Comparison of ENCODE assay signal across 28 cellular contexts in genomic region chr13:27194209-27194608, GRCh38. TPM values are rescaled to one million over a fixed set of nuclear protein-coding genes. Genes with fewer than 3 reads are reported as not detected.
DNase-seq lines count a peak whose midpoint lies in the region; ATAC-seq, FAIRE-seq and TF ChIP-seq lines count a peak whose summit lies in the region.
"Had no signal": no experiment of that assay in that cellular context is flagged by ENCODE, and none has a peak within 500 bp of the region (broad histone marks: within the 10 kb centered on the region; RNA-seq: fewer than 3 reads in every experiment).

No MANE protein-coding gene starts in this region.

- H3K4me3 Mint-ChIP-seq in Calu3 (ENCODE audit: low read depth, unreplicated experiment): no peak overlapping the region
- H3K4me3 Mint-ChIP-seq: activated naive CD8-positive, alpha-beta T cell; endodermal cell; neural crest cell had no signal

- no peak overlapping the region; the same call in 1 of the 2 replicates for H3K4me2 ChIP-seq in K562 (ENCODE audit: insufficient read depth, low read length)
- H3K4me2 ChIP-seq: BLaER1, smooth muscle cell had no signal

- H3K27me3 Mint-ChIP-seq in Calu3 (ENCODE audit: unreplicated experiment): no peaks in the 10 kb centered on the region

- no peak overlapping the region for H3K4me3 ChIP-seq in HUES64 (ENCODE audit: low read length)
- H3K4me3 ChIP-seq in K562: no peak overlapping the region
- H3K4me3 ChIP-seq in left lung: no peak overlapping the region
- H3K4me3 ChIP-seq: BLaER1, coronary artery, lower lobe of right lung, right atrium auricular region, smooth muscle cell, tibial nerve had no signal

- no peaks in the 10 kb centered on the region for H3K79me2 ChIP-seq in K562 (ENCODE audit: control insufficient read depth, insufficient read depth, low read length)
- H3K79me2 ChIP-seq: parathyroid adenoma had no signal

- H3K27ac ChIP-seq in HUES64 (ENCODE audit: low read depth, low read length) (peak overlapping the region; percentile 39; the same call in 1 of the 2 replicates), K562 (ENCODE audit: extremely low read depth, low read depth, low read length) (no peak overlapping the region), left lung (no peak overlapping the region), foreskin keratinocyte (no peak overlapping the region)
- H3K27ac ChIP-seq: BLaER1, coronary artery, lower lobe of right lung, parathyroid adenoma had no signal

- H3K9ac ChIP-seq in HUES64 (ENCODE audit: low read depth, low read length) (no peak overlapping the region; the same call in 1 of the 2 replicates), K562 (ENCODE audit: insufficient read depth in 1 of 2, low read depth in 2 of 2, low read length in 2 of 2) (no peak overlapping the region)
- H3K9ac ChIP-seq: BLaER1, parathyroid adenoma had no signal

- CTCF ChIA-PET in Calu3 (lab: Charles Lee): interaction anchor here (1.1 kb wide), 1 partner anchor 76 kb away, joined by 3 read pairs; the partner anchor contains the start of gene RASL11A
- CTCF ChIA-PET in K562 (lab: Yijun Ruan, JAX; ENCODE audit: low intra/inter-chr PET ratio): no interaction called here

- peak overlapping the region; percentile 73; the same call in 1 of the 2 replicates for H2AFZ ChIP-seq in K562 (ENCODE audit: low read depth, low read length)
- H2AFZ ChIP-seq: parathyroid adenoma had no signal

- DNase-seq in Calu3: no peak
- no peak for DNase-seq in K562 (ENCODE audit: extremely low read depth in 1 of 4, low spot score in 3 of 4)
- DNase-seq in left lung: no peak
- no peak for DNase-seq in effector CD8-positive, alpha-beta T cell (lab: John Stamatoyannopoulos, UW)
- DNase-seq in 8988T: no peak
- no peak for DNase-seq in activated CD8-positive, alpha-beta memory T cell treated with anti-CD3 and anti-CD28 coated beads for 24 hours
- DNase-seq in foreskin keratinocyte: no peak
- DNase-seq: activated CD4-positive, alpha-beta T cell treated with anti-CD3 and anti-CD28 coated beads, Interleukin-2, amount 50 U/mL, for 48 hours; activated CD8-positive, alpha-beta memory T cell treated with anti-CD3 and anti-CD28 coated beads, Interleukin-2, amount 50 U/mL, for 48 hours; aorta; endodermal cell; kidney; lower lobe of right lung; NCI-H1105; NCI-H187 treated with DMSO at 0.1 percent for 48 hours; NCI-H524; stimulated activated CD4-positive, alpha-beta T cell treated with anti-CD3 and anti-CD28 coated beads, Interleukin-2, amount 100 ng/mL, for 24 hours had no signal

- H3K4me1 ChIP-seq in HUES64 (ENCODE audit: insufficient read depth, low read length) (peaks cover 18% of the 10 kb centered on the region; the same call in 1 of the 2 replicates), K562 (replicated peaks in 1 of 2; ENCODE audit: control insufficient read depth in 2 of 2, insufficient read depth in 2 of 2, low read length in 2 of 2) (peaks cover 5 to 12% of the 10 kb centered on the region in 2 experiments; a peak in 3 of 5 replicates), left lung (peaks cover 5 to 7% of the 10 kb centered on the region in 2 donors), foreskin keratinocyte (peaks cover 12% of the 10 kb centered on the region)
- H3K4me1 ChIP-seq: lower lobe of right lung, parathyroid adenoma, right atrium auricular region, tibial nerve had no signal

- H3K27me3 ChIP-seq in HUES64 (ENCODE audit: insufficient read depth, low read length) (no peaks in the 10 kb centered on the region), K562 (ENCODE audit: control insufficient read depth in 2 of 2, insufficient read depth in 2 of 2, low read length in 2 of 2) (no peaks in the 10 kb centered on the region), left lung (no peaks in the 10 kb centered on the region), foreskin keratinocyte (no peaks in the 10 kb centered on the region)
- H3K27me3 ChIP-seq: BLaER1, right atrium auricular region, tibial nerve had no signal

- TF ChIP-seq CTCF in Calu3 (IDR thresholded peaks at IDR 0.05; ENCODE audit: unreplicated experiment) (no peak), K562 (IDR thresholded peaks at IDR 0.05 in 2 of 3, conservative IDR thresholded peaks at IDR 0.05 in 1 of 3; ENCODE audit: insufficient read depth in 2 of 3, low read depth in 1 of 3, low read length in 3 of 3) (no peak), left lung (IDR thresholded peaks at IDR 0.05) (no peak), foreskin keratinocyte (conservative IDR thresholded peaks at IDR 0.05) (no peak)

- BruUV-seq in Calu3 (replicated peaks; lab: Mats Ljungman, UMichigan) (no TSS peak), K562 (replicated peaks; lab: Mats Ljungman, UMichigan) (no TSS peak)

- TF ChIP-seq POLR2A in K562 (conservative IDR thresholded peaks at IDR 0.05): no peak

- H3K9me3 ChIP-seq in HUES64 (ENCODE audit: insufficient read depth, low read depth, low read length) (no peaks in the 10 kb centered on the region), K562 (replicated peaks; ENCODE audit: control insufficient read depth, insufficient read depth, low read depth, low read length) (no peaks in the 10 kb centered on the region; the same call in 1 of the 2 replicates), left lung (no peaks in the 10 kb centered on the region)
- H3K9me3 ChIP-seq: BLaER1, lower lobe of right lung, right atrium auricular region had no signal

- 92% methylated on average over 3 of the region's 3 CpGs for WGBS in HUES64
- WGBS in K562 (ENCODE audit: insufficient coverage, low coverage, missing lambda C conversion rate): 67% methylated on average over 2 of the region's 3 CpGs

- H3K27ac Mint-ChIP-seq in Calu3 (ENCODE audit: unreplicated experiment): peak overlapping the region; percentile 75
- H3K27ac Mint-ChIP-seq: activated naive CD8-positive, alpha-beta T cell; endodermal cell had no signal

- H3K9me1 ChIP-seq in K562 (ENCODE audit: control insufficient read depth, insufficient read depth, low read length): no peaks in the 10 kb centered on the region

- peaks cover 4% of the 10 kb centered on the region for H3K9me3 Mint-ChIP-seq in Calu3 (ENCODE audit: low read depth, unreplicated experiment)

- no peak for FAIRE-seq in K562 (lab: Jason Lieb, UNC)
- FAIRE-seq: G401.6, kidney had no signal

- ATAC-seq in K562: no peak
- ATAC-seq in left lung: peak; percentile 63
- ATAC-seq in foreskin keratinocyte: no peak
- ATAC-seq: activated CD4-positive, CD25-positive, alpha-beta regulatory T cell treated with anti-CD3 and anti-CD28 coated beads, Interleukin-2, amount 50 U/mL, for 24 hours; lower lobe of right lung had no signal

- TF ChIP-seq EP300 in K562 (IDR thresholded peaks at IDR 0.05; ENCODE audit: low read length): no peak

- no peaks in the 10 kb centered on the region for H4K20me1 ChIP-seq in K562 (replicated peaks; ENCODE audit: control insufficient read depth, insufficient read depth, low read length)
- H4K20me1 ChIP-seq: BLaER1 had no signal

- no peaks in the 10 kb centered on the region for H3K36me3 Mint-ChIP-seq in Calu3 (ENCODE audit: insufficient read depth, unreplicated experiment)
- H3K36me3 Mint-ChIP-seq: activated naive CD8-positive, alpha-beta T cell had no signal

- H3K4me1 Mint-ChIP-seq in Calu3 (ENCODE audit: low read depth, unreplicated experiment): peaks cover 34% of the 10 kb centered on the region

- in situ Hi-C loops in K562 (cut with MboI): no loop called here

- H3K36me3 ChIP-seq in HUES64 (ENCODE audit: insufficient read depth, low read length): no peaks in the 10 kb centered on the region
- no peaks in the 10 kb centered on the region for H3K36me3 ChIP-seq in K562 (ENCODE audit: control insufficient read depth, insufficient read depth, low read length)
- H3K36me3 ChIP-seq in left lung: no peaks in the 10 kb centered on the region
- H3K36me3 ChIP-seq: BLaER1, lower lobe of right lung, right atrium auricular region, tibial nerve had no signal

- intact Hi-C loops in Calu3 (cut with micrococcal nuclease; ENCODE audit: unreplicated experiment) (no loop called here), K562 (cut with micrococcal nuclease) (no loop called here), left lung (cut with DNase I) (no loop called here)

- POLR2A ChIA-PET in K562 (lab: Yijun Ruan, JAX): interaction anchor here (0.8 to 1.8 kb wide), 2 partner anchors 11 to 63 kb away, joined by 3 to 6 read pairs; no protein-coding TSS in a partner anchor

- no peak for TF ChIP-seq RAD21 in K562 (CRISPR knock-in tag; conservative IDR thresholded peaks at IDR 0.05 in 1 of 2, IDR thresholded peaks at IDR 0.05 in 1 of 2)

RNA-seq across cellular contexts. Expression of gene USP12, which starts 22.6 kb away (rescaled TPM):
- total RNA-seq in Calu3 (2022) (20.6 and 20.8 TPM in 2 replicates), K562 (2014; rRNA removed) (7.8 and 8.9 TPM in 2 replicates), K562 (2014; rRNA removed; fragmentation: Illumina TruSeq; extraction: Trizol) (17.2 and 18.1 TPM in 2 replicates), K562 (2015; rRNA removed; fragmentation: Illumina TruSeq; extraction: Trizol) (11.1 and 13.3 TPM in 2 replicates), K562 (2021) (12.7 and 13.1 TPM in 2 replicates), left lung (10 to 100 TPM; 22.8 to 29.3 TPM), foreskin keratinocyte (19.6 and 21.1 TPM in 2 replicates)
- polyA plus RNA-seq in HUES64 (2013, experiment 1 of 2): 16.1 TPM
- 18.6 TPM for polyA plus RNA-seq in HUES64 (2013, experiment 2 of 2)
- 13.2 and 38.3 TPM in 2 replicates for total RNA-seq in K562 (2011; cell fraction: chromatin; rRNA removed; ENCODE audit: low replicate concordance)
- 9.5 and 10.5 TPM in 2 replicates for total RNA-seq in K562 (2011; cell fraction: nucleolus; rRNA removed)
- 21.6 and 39.0 TPM in 2 replicates for total RNA-seq in K562 (2011; cell fraction: nucleoplasm; rRNA removed)
- polyA plus RNA-seq in K562 (2011; rRNA removed) (13.8 and 20.5 TPM in 2 replicates), K562 (2014; fragmentation: Illumina TruSeq; extraction: Trizol) (11.7 and 15.3 TPM in 2 replicates), K562 (2014; fragmentation: Nextera tagmentation; extraction: Ambion mirVana) (1 to 10 TPM; 1.8 to 5.1 TPM), K562 (2014; rRNA removed) (11.0 and 14.0 TPM in 2 replicates), foreskin keratinocyte (8.8 and 10.6 TPM in 2 replicates)
- polyA plus RNA-seq in K562 (2011; cell fraction: cytosol; rRNA removed): 2.3 and 4.2 TPM in 2 replicates
- polyA plus RNA-seq in K562 (2011; cell fraction: nucleus; rRNA removed): 7.5 and 8.8 TPM in 2 replicates
- 12.3 and 14.4 TPM in 2 replicates for polyA plus RNA-seq in K562 (2012)
- polyA minus RNA-seq in K562 (2011; rRNA and poly(A)+ RNA removed): 18.9 and 19.8 TPM in 2 replicates
- 4.2 and 6.3 TPM in 2 replicates for polyA minus RNA-seq in K562 (2011; cell fraction: cytosol; rRNA and poly(A)+ RNA removed)
- polyA minus RNA-seq in K562 (2011; cell fraction: nucleus; rRNA and poly(A)+ RNA removed): 11.3 and 17.3 TPM in 2 replicates

RNA-seq across cellular contexts. Expression of gene RPL21, which starts 57.1 kb away (rescaled TPM):
- total RNA-seq in Calu3 (2022): 379 and 434 TPM in 2 replicates
- 1,779 TPM for polyA plus RNA-seq in HUES64 (2013, experiment 1 of 2)
- polyA plus RNA-seq in HUES64 (2013, experiment 2 of 2): 1,884 TPM
- total RNA-seq in K562 (2011; cell fraction: chromatin; rRNA removed; ENCODE audit: low replicate concordance): 116 and 190 TPM in 2 replicates
- total RNA-seq in K562 (2011; cell fraction: nucleolus; rRNA removed): 265 and 279 TPM in 2 replicates
- total RNA-seq in K562 (2011; cell fraction: nucleoplasm; rRNA removed): 405 and 605 TPM in 2 replicates
- total RNA-seq in K562 (2014; rRNA removed): 622 and 852 TPM in 2 replicates
- 2,222 and 2,441 TPM in 2 replicates for total RNA-seq in K562 (2014; rRNA removed; fragmentation: Illumina TruSeq; extraction: Trizol)
- 2,046 and 2,206 TPM in 2 replicates for total RNA-seq in K562 (2015; rRNA removed; fragmentation: Illumina TruSeq; extraction: Trizol)
- 934 and 1,064 TPM in 2 replicates for total RNA-seq in K562 (2021)
- polyA plus RNA-seq in K562 (2011; rRNA removed): 1,361 and 1,676 TPM in 2 replicates
- polyA plus RNA-seq in K562 (2011; cell fraction: cytosol; rRNA removed): 259 and 574 TPM in 2 replicates
- polyA plus RNA-seq in K562 (2011; cell fraction: nucleus; rRNA removed): 235 and 462 TPM in 2 replicates
- 1,432 and 2,024 TPM in 2 replicates for polyA plus RNA-seq in K562 (2012)
- polyA plus RNA-seq in K562 (2014; fragmentation: Illumina TruSeq; extraction: Trizol): 1,618 and 2,053 TPM in 2 replicates
- 1,000 to 10,000 TPM; 3,327 to 4,203 TPM for polyA plus RNA-seq in K562 (2014; fragmentation: Nextera tagmentation; extraction: Ambion mirVana)
- polyA plus RNA-seq in K562 (2014; rRNA removed): 1,075 and 1,122 TPM in 2 replicates
- 292 and 325 TPM in 2 replicates for polyA minus RNA-seq in K562 (2011; rRNA and poly(A)+ RNA removed)
- polyA minus RNA-seq in K562 (2011; cell fraction: cytosol; rRNA and poly(A)+ RNA removed): 160 and 201 TPM in 2 replicates
- polyA minus RNA-seq in K562 (2011; cell fraction: nucleus; rRNA and poly(A)+ RNA removed): 137 and 395 TPM in 2 replicates
- 100 to 1,000 TPM; 737 to 814 TPM for total RNA-seq in left lung
- 1,758 and 1,842 TPM in 2 replicates for total RNA-seq in foreskin keratinocyte
- polyA plus RNA-seq in foreskin keratinocyte: 2,433 and 2,569 TPM in 2 replicates
